Comparison of ENCODE assay signal across 16 cellular contexts in genomic region chr3:96970211-96970610, GRCh38.
DNase-seq lines count a peak whose midpoint lies in the region; ATAC-seq and TF ChIP-seq lines count a peak whose summit lies in the region.
"Had no signal": no experiment of that assay in that cellular context is flagged by ENCODE, and none has a peak within 500 bp of the region (broad histone marks: within the 10 kb centered on the region; RNA-seq: fewer than 3 reads in every experiment).

No MANE protein-coding gene starts in this region.

- intact Hi-C loops in head of caudate nucleus (cut with DNase I) = no loop called here

- H3K4me1 Mint-ChIP-seq in mesothelial cell of epicardium = peaks cover 17% of the 10 kb centered on the region
- H3K4me1 Mint-ChIP-seq in CD8-positive, alpha-beta memory T cell = no peaks in the 10 kb centered on the region
- H3K4me1 Mint-ChIP-seq: CD4-positive, CD25-positive, alpha-beta regulatory T cell had no signal

- in situ Hi-C loops in GM23248 (cut with MboI) = no loop called here

- POLR2A ChIA-PET in CD8-positive, alpha-beta memory T cell (lab: Charles Lee) = no interaction called here

- H3F3A ChIP-seq in GM23248 (ENCODE audit: insufficient read depth) = no peaks in the 10 kb centered on the region

- H3K9me3 Mint-ChIP-seq in mesothelial cell of epicardium = no peaks in the 10 kb centered on the region
- peaks cover 0 to 2% (median 0%) of the 10 kb centered on the region in 5 donors for H3K9me3 Mint-ChIP-seq in CD8-positive, alpha-beta memory T cell

- no peak overlapping the region for H3K9ac ChIP-seq in GM23248
- H3K9ac ChIP-seq: SK-N-SH had no signal

- H3K27me3 Mint-ChIP-seq in mesothelial cell of epicardium (ENCODE audit: low read depth) = no peaks in the 10 kb centered on the region
- no peaks in the 10 kb centered on the region for H3K27me3 Mint-ChIP-seq in CD8-positive, alpha-beta memory T cell
- H3K27me3 Mint-ChIP-seq: CD4-positive, CD25-positive, alpha-beta regulatory T cell had no signal

- H3K36me3 ChIP-seq in GM23248 (ENCODE audit: low read depth) = no peaks in the 10 kb centered on the region
- H3K36me3 ChIP-seq in CD8-positive, alpha-beta memory T cell (ENCODE audit: insufficient read depth, low read length) = no peaks in the 10 kb centered on the region

- H3K36me3 Mint-ChIP-seq in mesothelial cell of epicardium = no peaks in the 10 kb centered on the region
- no peaks in the 10 kb centered on the region for H3K36me3 Mint-ChIP-seq in CD8-positive, alpha-beta memory T cell
- H3K36me3 Mint-ChIP-seq: CD4-positive, CD25-positive, alpha-beta regulatory T cell had no signal

- peak overlapping the region; percentile 18 for H3K27ac Mint-ChIP-seq in mesothelial cell of epicardium
- peak overlapping the region in 1 of 8 donors; percentile 29 for H3K27ac Mint-ChIP-seq in CD8-positive, alpha-beta memory T cell
- H3K27ac Mint-ChIP-seq: CD4-positive, CD25-positive, alpha-beta regulatory T cell had no signal

- 40 to 65% methylated on average over 2 of the region's 2 CpGs for WGBS in GM23248 (ENCODE audit: low coverage in 1 of 2, low lambda C conversion rate in 2 of 2, missing lambda C conversion rate in 2 of 2), 2 experiments

- DNase-seq in GM23248 (peak; percentile 31), RKO (ENCODE audit: low spot score) (peak; percentile 67), fibroblast of the conjunctiva (ENCODE audit: low read depth) (peak; percentile 8), mesothelial cell of epicardium (ENCODE audit: low spot score in 2 of 2, unreplicated experiment in 2 of 2) (no peak), head of caudate nucleus (no peak), iPS-NIHi7 (ENCODE audit: extremely low spot score) (no peak)
- DNase-seq in CD8-positive, alpha-beta memory T cell = no peak
- DNase-seq: CD4-positive, CD25-positive, alpha-beta regulatory T cell; MM.1S; NCI-H1105; NCI-H187 treated with DMSO at 0.1 percent for 48 hours; NCI-H526; Right ventricle myocardium superior; SK-N-SH had no signal

- H4K20me1 ChIP-seq in GM23248 (ENCODE audit: insufficient read depth) = no peaks in the 10 kb centered on the region

- H3K27ac ChIP-seq in GM23248 = no peak overlapping the region
- H3K27ac ChIP-seq in CD8-positive, alpha-beta memory T cell (ENCODE audit: low read depth, low read length) = no peak overlapping the region

- no peaks in the 10 kb centered on the region for H3K9me2 ChIP-seq in GM23248 (ENCODE audit: insufficient read depth)
- H3K9me2 ChIP-seq: SK-N-SH had no signal

- no peaks in the 10 kb centered on the region for H3K9me3 ChIP-seq in GM23248 (ENCODE audit: low read depth)
- H3K9me3 ChIP-seq in CD8-positive, alpha-beta memory T cell (ENCODE audit: low read length) = no peaks in the 10 kb centered on the region
- H3K9me3 ChIP-seq: SK-N-SH had no signal

- H3K27me3 ChIP-seq in GM23248 (replicated peaks; ENCODE audit: insufficient read depth) = no peaks in the 10 kb centered on the region
- no peaks in the 10 kb centered on the region for H3K27me3 ChIP-seq in CD8-positive, alpha-beta memory T cell (ENCODE audit: insufficient read depth, low read length, poor library complexity, severe bottlenecking)

- H3K4me3 ChIP-seq in GM23248 = no peak overlapping the region
- H3K4me3 ChIP-seq in CD8-positive, alpha-beta memory T cell (ENCODE audit: low read length) = no peak overlapping the region

- TF ChIP-seq CTCF in mesothelial cell of epicardium (IDR thresholded peaks at IDR 0.05; ENCODE audit: unreplicated experiment) = no peak

- no peaks in the 10 kb centered on the region for H3K4me1 ChIP-seq in GM23248 (ENCODE audit: insufficient read depth)
- H3K4me1 ChIP-seq in CD8-positive, alpha-beta memory T cell (ENCODE audit: insufficient read depth, low read length) = no peaks in the 10 kb centered on the region

- no peaks in the 10 kb centered on the region for H3K79me2 ChIP-seq in GM23248 (ENCODE audit: insufficient read depth)

- CTCF ChIA-PET in CD8-positive, alpha-beta memory T cell (lab: Charles Lee) = no interaction called here

- H2AFZ ChIP-seq in GM23248 = no peak overlapping the region

- H3K4me3 Mint-ChIP-seq in mesothelial cell of epicardium = no peak overlapping the region
- H3K4me3 Mint-ChIP-seq in CD8-positive, alpha-beta memory T cell = no peak overlapping the region
- H3K4me3 Mint-ChIP-seq: CD4-positive, CD25-positive, alpha-beta regulatory T cell had no signal

- ATAC-seq in HG03342 (IDR thresholded peaks at IDR 0.05; ENCODE audit: unreplicated experiment) = no peak
- ATAC-seq: HepG2 had no signal

- H3K4me2 ChIP-seq in GM23248 (ENCODE audit: unreplicated experiment) = no peak overlapping the region
- H3K4me2 ChIP-seq: SK-N-SH had no signal

Comparison
In these comparisons a context has a peak if more than half of its experiments do, and no peak if none do; other contexts are left out.
1. DNase-seq: peak in GM23248 (single experiment), RKO (single experiment) and fibroblast of the conjunctiva (single experiment); none in mesothelial cell of epicardium (0 of 2), CD8-positive, alpha-beta memory T cell (0 of 5), head of caudate nucleus (0 of 42) and iPS-NIHi7 (single experiment).